ENCODE assay signal across 2 cellular contexts in genomic region chr15:50813089-50813488, GRCh38.
TF ChIP-seq lines count a peak whose summit lies in the region.

No MANE protein-coding gene starts in this region.

TF ChIP-seq in GM23338, 12 proteins besides CTCF, POLR2A, EP300 and RAD21:
- no peak for TF ChIP-seq POLR2AphosphoS5 (IDR thresholded peaks at IDR 0.05; ENCODE audit: low read depth)
- TF ChIP-seq EZH2phosphoT487 (IDR thresholded peaks at IDR 0.05; ENCODE audit: unreplicated experiment) = no peak

TF ChIP-seq in H1, 55 proteins besides CTCF, POLR2A, EP300 and RAD21:
- TF ChIP-seq ATF3 (IDR thresholded peaks at IDR 0.05; ENCODE audit: insufficient read depth, low read depth, low read length) (no peak), RXRA (IDR thresholded peaks at IDR 0.05; ENCODE audit: insufficient read depth, low read depth, low read length) (no peak)
TF ChIP-seq in H1: peak in this region for 0.
